In genomic region chr16:75402821-75403475, GRCh38 we compare ENCODE assay signal across 10 cellular contexts. TPM values are rescaled to one million over a fixed set of nuclear protein-coding genes. Genes with fewer than 3 reads are reported as not detected.
DNase-seq lines count a peak whose midpoint lies in the region; ATAC-seq and TF ChIP-seq lines count a peak whose summit lies in the region.
"Had no signal": no experiment of that assay in that cellular context is flagged by ENCODE, and none has a peak within 500 bp of the region (broad histone marks: within the 10 kb centered on the region; RNA-seq: fewer than 3 reads in every experiment).

No MANE protein-coding gene starts in this region.

- H3K4me1 Mint-ChIP-seq in CD4-positive, alpha-beta T cell (ENCODE audit: low read depth): peaks cover 4% of the 10 kb centered on the region
- H3K4me1 Mint-ChIP-seq in progenitor cell of endocrine pancreas (ENCODE audit: low read depth): no peaks in the 10 kb centered on the region
- H3K4me1 Mint-ChIP-seq: memory B cell had no signal

- H3K27me3 ChIP-seq in CD4-positive, alpha-beta T cell (ENCODE audit: control insufficient read depth, insufficient read depth, low read length): no peaks in the 10 kb centered on the region
- H3K27me3 ChIP-seq: SJCRH30 had no signal

- no peak overlapping the region for H3K4me3 ChIP-seq in fibroblast of mammary gland (ENCODE audit: control insufficient read depth, low read depth, low read length)
- H3K4me3 ChIP-seq: SJCRH30 had no signal

- H3K9me3 Mint-ChIP-seq in CD4-positive, alpha-beta T cell: no peaks in the 10 kb centered on the region
- no peaks in the 10 kb centered on the region for H3K9me3 Mint-ChIP-seq in progenitor cell of endocrine pancreas (ENCODE audit: low read depth)
- H3K9me3 Mint-ChIP-seq: memory B cell had no signal

- no peaks in the 10 kb centered on the region for H3K9me3 ChIP-seq in CD4-positive, alpha-beta T cell (ENCODE audit: control insufficient read depth, low read length)
- H3K9me3 ChIP-seq: SJCRH30 had no signal

- no peak overlapping the region for H3K27ac ChIP-seq in CD4-positive, alpha-beta T cell (ENCODE audit: low read depth, low read length)
- H3K27ac ChIP-seq: SJCRH30 had no signal

- H3K27me3 Mint-ChIP-seq in CD4-positive, alpha-beta T cell: no peaks in the 10 kb centered on the region
- no peaks in the 10 kb centered on the region for H3K27me3 Mint-ChIP-seq in progenitor cell of endocrine pancreas
- H3K27me3 Mint-ChIP-seq: memory B cell had no signal

- no peak overlapping the region for H3K4me3 Mint-ChIP-seq in CD4-positive, alpha-beta T cell
- H3K4me3 Mint-ChIP-seq in progenitor cell of endocrine pancreas (ENCODE audit: low read depth): no peak overlapping the region
- H3K4me3 Mint-ChIP-seq: memory B cell had no signal

- POLR2A ChIA-PET in CD4-positive, alpha-beta T cell (lab: Charles Lee): no interaction called here

- peaks cover 28% of the 10 kb centered on the region for H3K36me3 Mint-ChIP-seq in CD4-positive, alpha-beta T cell (ENCODE audit: low read depth)
- peaks cover 1% of the 10 kb centered on the region for H3K36me3 Mint-ChIP-seq in progenitor cell of endocrine pancreas (ENCODE audit: insufficient read depth)

- CTCF ChIA-PET in CD4-positive, alpha-beta T cell (lab: Charles Lee): interaction anchor here (1.0 to 4.1 kb wide), 3 partner anchors 23 to 204 kb away, joined by 3 to 14 read pairs (median 3); no protein-coding TSS in a partner anchor

- TF ChIP-seq CTCF in CD4-positive, alpha-beta T cell (IDR thresholded peaks at IDR 0.05): peak; percentile 76
- TF ChIP-seq CTCF in fibroblast of mammary gland (conservative IDR thresholded peaks at IDR 0.05; ENCODE audit: control insufficient read depth, insufficient read depth, low read depth, low read length) (peak; percentile 54), progenitor cell of endocrine pancreas (IDR thresholded peaks at IDR 0.05; ENCODE audit: unreplicated experiment) (peak; percentile 68)

- ATAC-seq in CD4-positive, alpha-beta T cell (ENCODE audit: poor library complexity): peak; percentile 57
- ATAC-seq in GM19395 (IDR thresholded peaks at IDR 0.05; ENCODE audit: unreplicated experiment) (peak; percentile 50), HG03159 (IDR thresholded peaks at IDR 0.05; ENCODE audit: unreplicated experiment) (no peak)

- no peak for DNase-seq in CD4-positive, alpha-beta T cell
- DNase-seq in RKO (ENCODE audit: low spot score) (peak; percentile 66), fibroblast of mammary gland (ENCODE audit: low read depth) (peak; percentile 57), progenitor cell of endocrine pancreas (ENCODE audit: low spot score, unreplicated experiment) (no peak), activated gamma-delta T cell (lab: John Stamatoyannopoulos, UW) (no peak), OCI-M2 (lab: John Stamatoyannopoulos, UW; ENCODE audit: unreplicated experiment) (no peak)

- no peak overlapping the region for H3K27ac Mint-ChIP-seq in CD4-positive, alpha-beta T cell
- no peak overlapping the region for H3K27ac Mint-ChIP-seq in progenitor cell of endocrine pancreas
- H3K27ac Mint-ChIP-seq: memory B cell had no signal

- intact Hi-C loops in CD4-positive, alpha-beta T cell (cut with DNase I, micrococcal nuclease): loop anchor here (1.0 to 5.0 kb wide), 3 partner anchors 171 to 204 kb away; no protein-coding TSS in a partner anchor

RNA-seq across cellular contexts. Expression of gene CFDP1, which starts 30.4 kb away (rescaled TPM):
- total RNA-seq in CD4-positive, alpha-beta T cell: 10 to 100 TPM; 23.0 to 25.5 TPM
- 91.5 and 94.6 TPM in 2 replicates for total RNA-seq in progenitor cell of endocrine pancreas

Comparison
In these comparisons a context has a peak if more than half of its experiments do, and no peak if none do; other contexts are left out.
1. DNase-seq: peak in RKO (single experiment) and fibroblast of mammary gland (single experiment); none in CD4-positive, alpha-beta T cell (0 of 10), progenitor cell of endocrine pancreas (single experiment), activated gamma-delta T cell (single experiment) and OCI-M2 (single experiment).
2. Peak in every context shown above with its lines, with median percentiles within 50 percentile points of each other: CTCF ChIP-seq.